Comparison of ENCODE assay signal across 7 cellular contexts in the genomic region with DNA sequence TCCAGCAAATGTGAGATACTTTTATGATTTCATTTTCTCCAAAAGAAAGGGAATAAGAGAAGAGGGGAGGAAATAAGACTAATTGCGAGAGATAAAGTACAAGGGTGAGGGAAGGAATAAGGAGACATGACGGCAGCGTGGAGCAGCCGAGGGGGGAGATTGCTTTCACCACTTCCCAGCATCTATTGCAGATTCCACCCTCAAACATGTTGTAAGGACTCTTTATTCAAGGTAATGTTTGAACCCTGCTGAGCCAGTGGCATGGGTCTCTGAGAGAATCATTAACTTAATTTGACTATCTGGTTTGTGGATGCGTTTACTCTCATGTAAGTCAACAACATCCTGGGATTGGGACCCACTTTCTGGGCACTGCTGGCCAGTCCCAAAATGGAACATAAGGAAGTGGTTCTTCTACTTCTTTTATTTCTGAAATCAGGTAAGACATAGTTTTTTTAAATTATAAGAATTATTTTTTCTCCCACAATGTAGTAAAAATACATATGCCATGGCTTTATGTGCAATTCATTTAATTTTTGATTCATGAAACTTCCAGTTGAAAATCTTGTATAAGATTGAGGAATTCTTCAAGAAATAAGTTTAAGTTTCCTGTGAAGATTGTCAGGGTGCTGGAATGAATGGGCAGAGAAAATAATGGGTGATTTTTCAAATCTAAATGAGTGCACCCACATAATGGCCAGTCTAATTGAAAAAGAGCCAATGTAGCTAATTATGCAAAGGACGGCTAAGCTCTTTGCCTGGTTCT. TPM values are rescaled to one million over a fixed set of nuclear protein-coding genes. Genes with fewer than 3 reads are reported as not detected.
"Had no signal": no experiment of that assay in that cellular context is flagged by ENCODE, and none has a peak within 500 bp of the region (broad histone marks: within the 10 kb centered on the region; RNA-seq: fewer than 3 reads in every experiment).

TSS of gene PLG (plus strand) at position 327 of the 763 bp plus-strand sequence. CDS start at position 388, 61 bp downstream.

RNA-seq across cellular contexts. Expression of gene PLG, which starts in this region (rescaled TPM):
- total RNA-seq: GM23248, H4, H7, HFFc6, HT1080, IMR-90 had no signal
- polyA plus RNA-seq: IMR-90, K562 had no signal
